22 cellular contexts compared by ENCODE assay signal in genomic region chr21:16310191-16310590, GRCh38.
A peak's percentile ranks its signal among the peaks of the same experiment; 100 is the strongest.
DNase-seq lines count a peak whose midpoint lies in the region; ATAC-seq and TF ChIP-seq lines count a peak whose summit lies in the region.
"Had no signal": no experiment of that assay in that cellular context is flagged by ENCODE, and none has a peak within 500 bp of the region (broad histone marks: within the 10 kb centered on the region; RNA-seq: fewer than 3 reads in every experiment).

No MANE protein-coding gene starts in this region.

- BruUV-seq in Caco-2 (replicated peaks; lab: Mats Ljungman, UMichigan): no TSS peak

- H3K9me3 Mint-ChIP-seq in activated CD4-positive, alpha-beta T cell treated with anti-CD3 and anti-CD28 coated beads, Interleukin-2, amount 10 ng/mL, durations not matched to agents 7 days and 5 days: no peaks in the 10 kb centered on the region
- no peaks in the 10 kb centered on the region for H3K9me3 Mint-ChIP-seq in Caco-2 (ENCODE audit: unreplicated experiment)
- H3K9me3 Mint-ChIP-seq in effector memory CD8-positive, alpha-beta T cell: peaks cover 0 to 5% of the 10 kb centered on the region in 2 donors

- H3K9me3 ChIP-seq in ectodermal cell (ENCODE audit: control insufficient read depth, low read length): no peaks in the 10 kb centered on the region
- H3K9me3 ChIP-seq in neural cell (ENCODE audit: low read length): no peaks in the 10 kb centered on the region
- H3K9me3 ChIP-seq in tibial nerve: no peaks in the 10 kb centered on the region
- H3K9me3 ChIP-seq in Caco-2: no peaks in the 10 kb centered on the region
- no peaks in the 10 kb centered on the region for H3K9me3 ChIP-seq in adrenal gland (replicated peaks in 1 of 3)
- H3K9me3 ChIP-seq: ascending aorta, colonic mucosa, spleen, transverse colon had no signal

- POLR2A ChIA-PET in activated CD4-positive, alpha-beta T cell treated with anti-CD3 and anti-CD28 coated beads, Interleukin-2, amount 10 ng/mL, durations not matched to agents 7 days and 5 days (lab: Charles Lee): no interaction called here
- POLR2A ChIA-PET in Caco-2 (lab: Charles Lee): no interaction called here

- no peak overlapping the region for H3K4me3 ChIP-seq in ectodermal cell (ENCODE audit: insufficient read depth, low read depth, low read length)
- H3K4me3 ChIP-seq in neural cell (ENCODE audit: low read length): peak overlapping the region; percentile 36
- H3K4me3 ChIP-seq in tibial nerve: peak overlapping the region in 1 of 4 donors; percentile 4
- no peak overlapping the region for H3K4me3 ChIP-seq in Caco-2 (ENCODE audit: low read depth, low read length)
- no peak overlapping the region for H3K4me3 ChIP-seq in adrenal gland
- H3K4me3 ChIP-seq: ascending aorta, colonic mucosa, spleen, transverse colon had no signal

- H3F3A ChIP-seq in neural cell (ENCODE audit: insufficient read depth, low read length, poor library complexity, severe bottlenecking): no peaks in the 10 kb centered on the region

- H3K4me1 Mint-ChIP-seq in activated CD4-positive, alpha-beta T cell treated with anti-CD3 and anti-CD28 coated beads, Interleukin-2, amount 10 ng/mL, durations not matched to agents 7 days and 5 days: peaks cover 13% of the 10 kb centered on the region
- no peaks in the 10 kb centered on the region for H3K4me1 Mint-ChIP-seq in Caco-2 (ENCODE audit: low read depth, unreplicated experiment)
- H3K4me1 Mint-ChIP-seq in effector memory CD8-positive, alpha-beta T cell (ENCODE audit: low read depth in 2 of 2): no peaks in the 10 kb centered on the region

- ATAC-seq in effector memory CD8-positive, alpha-beta T cell (replicated peaks): no peak
- ATAC-seq: Panc1 had no signal

- H3K79me2 ChIP-seq in neural cell (replicated peaks; ENCODE audit: insufficient read depth, low read length): peaks cover 7% of the 10 kb centered on the region

- H3K36me3 ChIP-seq in ectodermal cell (ENCODE audit: control insufficient read depth, insufficient read depth, low read length) (no peaks in the 10 kb centered on the region), neural cell (ENCODE audit: insufficient read depth, low read length) (no peaks in the 10 kb centered on the region), tibial nerve (no peaks in the 10 kb centered on the region), Caco-2 (ENCODE audit: control insufficient read depth, insufficient read depth, low read length) (no peaks in the 10 kb centered on the region), adrenal gland (replicated peaks in 1 of 2) (no peaks in the 10 kb centered on the region)
- H3K36me3 ChIP-seq: ascending aorta, colonic mucosa, spleen, transverse colon had no signal

- TF ChIP-seq POLR2A in tibial nerve (IDR thresholded peaks at IDR 0.05) (no peak), adrenal gland (IDR thresholded peaks at IDR 0.05) (no peak)

- no peaks in the 10 kb centered on the region for H3K27me3 ChIP-seq in ectodermal cell (ENCODE audit: control insufficient read depth, insufficient read depth, low read length, poor library complexity, severe bottlenecking)
- no peaks in the 10 kb centered on the region for H3K27me3 ChIP-seq in neural cell (ENCODE audit: insufficient read depth, low read depth, low read length)
- H3K27me3 ChIP-seq in tibial nerve: no peaks in the 10 kb centered on the region
- H3K27me3 ChIP-seq in Caco-2 (replicated peaks; ENCODE audit: control insufficient read depth, insufficient read depth, low read length): no peaks in the 10 kb centered on the region
- no peaks in the 10 kb centered on the region for H3K27me3 ChIP-seq in adrenal gland
- H3K27me3 ChIP-seq: ascending aorta, colonic mucosa, spleen, transverse colon had no signal

- H4K20me1 ChIP-seq in neural cell (ENCODE audit: insufficient read depth): no peaks in the 10 kb centered on the region

- TF ChIP-seq CTCF in neural cell (IDR thresholded peaks at IDR 0.05; ENCODE audit: poor library complexity, severe bottlenecking) (no peak), tibial nerve (IDR thresholded peaks at IDR 0.05) (no peak), Caco-2 (IDR thresholded peaks at IDR 0.05; ENCODE audit: insufficient read depth in 1 of 2, low read depth in 1 of 2, low read length in 1 of 2, severe bottlenecking in 1 of 2, unreplicated experiment in 1 of 2) (no peak), adrenal gland (IDR thresholded peaks at IDR 0.05) (no peak)

- H3K27ac Mint-ChIP-seq in activated CD4-positive, alpha-beta T cell treated with anti-CD3 and anti-CD28 coated beads, Interleukin-2, amount 10 ng/mL, durations not matched to agents 7 days and 5 days: peak overlapping the region; percentile 14
- no peak overlapping the region for H3K27ac Mint-ChIP-seq in Caco-2 (ENCODE audit: unreplicated experiment)
- H3K27ac Mint-ChIP-seq in effector memory CD8-positive, alpha-beta T cell: no peak overlapping the region

- H3K36me3 Mint-ChIP-seq in activated CD4-positive, alpha-beta T cell treated with anti-CD3 and anti-CD28 coated beads, Interleukin-2, amount 10 ng/mL, durations not matched to agents 7 days and 5 days (ENCODE audit: low read depth): no peaks in the 10 kb centered on the region
- H3K36me3 Mint-ChIP-seq in Caco-2 (ENCODE audit: insufficient read depth, unreplicated experiment): no peaks in the 10 kb centered on the region
- H3K36me3 Mint-ChIP-seq in effector memory CD8-positive, alpha-beta T cell (ENCODE audit: insufficient read depth): no peaks in the 10 kb centered on the region

- H3K4me2 ChIP-seq in neural cell (ENCODE audit: low read length): no peak overlapping the region

- TF ChIP-seq RAD21 in neural cell (conservative IDR thresholded peaks at IDR 0.05): no peak

- no peak overlapping the region for H2AFZ ChIP-seq in neural cell (ENCODE audit: low read depth, low read length)

- no peak overlapping the region for H3K9ac ChIP-seq in neural cell (ENCODE audit: low read length)

- intact Hi-C loops in Caco-2 (cut with micrococcal nuclease; ENCODE audit: unreplicated experiment): loop anchor here (10.0 kb wide), 1 partner anchor 55 kb away; no protein-coding TSS in a partner anchor
- intact Hi-C loops in adrenal gland (cut with DNase I): no loop called here

- WGBS in ectodermal cell, 2 experiments: 91 to 95% methylated on average over 8 to 9 of the region's 9 CpGs
- 73 to 82% methylated on average over 9 of the region's 9 CpGs for WGBS in tibial nerve, 2 donors
- 90 to 98% (median 95%) methylated on average over 9 of the region's 9 CpGs for WGBS in adrenal gland, 4 donors

- H3K9me2 ChIP-seq in neural cell (ENCODE audit: insufficient read depth, low read length): no peaks in the 10 kb centered on the region

- H3K4me3 Mint-ChIP-seq in activated CD4-positive, alpha-beta T cell treated with anti-CD3 and anti-CD28 coated beads, Interleukin-2, amount 10 ng/mL, durations not matched to agents 7 days and 5 days: no peak overlapping the region
- H3K4me3 Mint-ChIP-seq in Caco-2 (ENCODE audit: unreplicated experiment): no peak overlapping the region
- H3K4me3 Mint-ChIP-seq in effector memory CD8-positive, alpha-beta T cell: no peak overlapping the region

- CTCF ChIA-PET in activated CD4-positive, alpha-beta T cell treated with anti-CD3 and anti-CD28 coated beads, Interleukin-2, amount 10 ng/mL, durations not matched to agents 7 days and 5 days (lab: Charles Lee): interaction anchor here (1.0 kb wide), 1 partner anchor 11 kb away, joined by 3 read pairs; no protein-coding TSS in a partner anchor
- CTCF ChIA-PET in Caco-2 (lab: Charles Lee): no interaction called here

- H3K27ac ChIP-seq in ectodermal cell (ENCODE audit: insufficient read depth, low read depth, low read length, poor library complexity, severe bottlenecking): peak overlapping the region; percentile 33
- no peak overlapping the region for H3K27ac ChIP-seq in neural cell (ENCODE audit: low read length)
- H3K27ac ChIP-seq in tibial nerve: peak overlapping the region in 3 of 4 donors; percentile 51 to 88 (median 82)
- H3K27ac ChIP-seq in adrenal gland: no peak overlapping the region
- H3K27ac ChIP-seq: ascending aorta, colonic mucosa, spleen, transverse colon had no signal

- H3K27me3 Mint-ChIP-seq in activated CD4-positive, alpha-beta T cell treated with anti-CD3 and anti-CD28 coated beads, Interleukin-2, amount 10 ng/mL, durations not matched to agents 7 days and 5 days: peaks cover 2% of the 10 kb centered on the region
- H3K27me3 Mint-ChIP-seq in Caco-2 (ENCODE audit: insufficient read depth, unreplicated experiment): peaks cover 12% of the 10 kb centered on the region
- no peaks in the 10 kb centered on the region for H3K27me3 Mint-ChIP-seq in effector memory CD8-positive, alpha-beta T cell

- TF ChIP-seq EP300 in neural cell (conservative IDR thresholded peaks at IDR 0.05; ENCODE audit: poor library complexity, severe bottlenecking): no peak
- TF ChIP-seq EP300 in tibial nerve (IDR thresholded peaks at IDR 0.05): no peak

- no peak for DNase-seq in activated CD4-positive, alpha-beta T cell treated with anti-CD3 and anti-CD28 coated beads, Interleukin-2, amount 10 ng/mL, durations not matched to agents 7 days and 5 days
- DNase-seq in activated CD4-positive, alpha-beta T cell treated with anti-CD3 and anti-CD28 coated beads for 48 hours: no peak
- DNase-seq in tibial nerve (ENCODE audit: low spot score in 2 of 2): no peak
- DNase-seq in Caco-2: no peak
- DNase-seq in effector memory CD8-positive, alpha-beta T cell: no peak
- no peak for DNase-seq in adrenal gland
- DNase-seq: activated naive CD4-positive, alpha-beta T cell treated with anti-CD3 and anti-CD28 coated beads, Interleukin-2, amount 50 U/mL, for 16 hours; activated T-cell treated with anti-CD3 and anti-CD28 coated beads, Interleukin-2, amount 50 U/mL, for 48 hours; AML-193; colonic mucosa; GOT3; NCI-H510A; NK-92 treated with Interleukin-12 subunit alpha and Interleukin-12 subunit beta, amount 100 ng/mL, for 24 hours; SIG-M5; spleen; stimulated activated CD4-positive, alpha-beta T cell treated with anti-CD3 and anti-CD28 coated beads, Interleukin-4, amount 100 ng/mL, for 24 hours; stimulated activated naive CD4-positive, alpha-beta T cell treated with Interleukin-2 at 50 U/mL for 16 hours; transverse colon had no signal

- peaks cover 9% of the 10 kb centered on the region for H3K4me1 ChIP-seq in ectodermal cell (ENCODE audit: control insufficient read depth, insufficient read depth, low read length)
- peaks cover 0 to 16% (median 0%) of the 10 kb centered on the region in 4 donors for H3K4me1 ChIP-seq in tibial nerve
- H3K4me1 ChIP-seq in Caco-2: no peaks in the 10 kb centered on the region
- H3K4me1 ChIP-seq in adrenal gland (replicated peaks in 1 of 2): no peaks in the 10 kb centered on the region
- H3K4me1 ChIP-seq: ascending aorta, colonic mucosa, spleen, transverse colon had no signal

TF ChIP-seq in neural cell, 6 proteins besides CTCF, POLR2A, EP300 and RAD21 (continues in another document):
- TF ChIP-seq TAF1 (IDR thresholded peaks at IDR 0.05; ENCODE audit: low read depth): no peak

Comparison
In these comparisons a context has a peak if more than half of its experiments do, and no peak if none do; other contexts are left out.
1. H3K27ac ChIP-seq: peak in ectodermal cell (single experiment) and tibial nerve (3 of 4); none in neural cell (single experiment) and adrenal gland (0 of 5).